In genomic region chr1:65357291-65357960, GRCh38 we compare ENCODE assay signal across 19 cellular contexts. TPM values are rescaled to one million over a fixed set of nuclear protein-coding genes. Genes with fewer than 3 reads are reported as not detected.
A peak's percentile ranks its signal among the peaks of the same experiment; 100 is the strongest.
DNase-seq lines count a peak whose midpoint lies in the region; ATAC-seq, FAIRE-seq and TF ChIP-seq lines count a peak whose summit lies in the region.
"Had no signal": no experiment of that assay in that cellular context is flagged by ENCODE, and none has a peak within 500 bp of the region (broad histone marks: within the 10 kb centered on the region; RNA-seq: fewer than 3 reads in every experiment).

No MANE protein-coding gene starts in this region.

- H3K27ac Mint-ChIP-seq in T-helper 2 cell treated with Interferon-gamma antibody and Interleukin-4, amounts not matched to agents 5 μg/mL and 100 μg/mL, for 36 hours, result no peak overlapping the region
- H3K27ac Mint-ChIP-seq: CD14-positive monocyte; CD4-positive, alpha-beta T cell; CD8-positive, alpha-beta memory T cell; HFFc6 had no signal

- H3K4me3 Mint-ChIP-seq in T-helper 2 cell treated with Interferon-gamma antibody and Interleukin-4, amounts not matched to agents 5 μg/mL and 100 μg/mL, for 36 hours, result no peak overlapping the region
- H3K4me3 Mint-ChIP-seq: CD14-positive monocyte; CD4-positive, alpha-beta T cell; CD8-positive, alpha-beta memory T cell; HFFc6 had no signal

- ATAC-seq in GM18511 (IDR thresholded peaks at IDR 0.05; ENCODE audit: unreplicated experiment), result no peak

- no peak for TF ChIP-seq CTCF in D721Med (IDR thresholded peaks at IDR 0.05; ENCODE audit: insufficient read depth, missing control alignments)

- H3K9me3 Mint-ChIP-seq in T-helper 2 cell treated with Interferon-gamma antibody and Interleukin-4, amounts not matched to agents 5 μg/mL and 100 μg/mL, for 36 hours, result no peaks in the 10 kb centered on the region
- H3K9me3 Mint-ChIP-seq: CD4-positive, alpha-beta T cell; CD8-positive, alpha-beta memory T cell; HFFc6 had no signal

- peak; percentile 16 for FAIRE-seq in D721Med (lab: Jason Lieb, UNC)
- FAIRE-seq: GM12891, GM18507, H54 had no signal

- H3K27me3 Mint-ChIP-seq in T-helper 2 cell treated with Interferon-gamma antibody and Interleukin-4, amounts not matched to agents 5 μg/mL and 100 μg/mL, for 36 hours (ENCODE audit: low read depth), result peaks cover 4% of the 10 kb centered on the region
- H3K27me3 Mint-ChIP-seq: CD8-positive, alpha-beta memory T cell had no signal

- H3K4me1 Mint-ChIP-seq in T-helper 2 cell treated with Interferon-gamma antibody and Interleukin-4, amounts not matched to agents 5 μg/mL and 100 μg/mL, for 36 hours (ENCODE audit: low read depth), result no peaks in the 10 kb centered on the region
- H3K4me1 Mint-ChIP-seq: CD14-positive monocyte; CD8-positive, alpha-beta memory T cell had no signal

- H3K36me3 Mint-ChIP-seq in T-helper 2 cell treated with Interferon-gamma antibody and Interleukin-4, amounts not matched to agents 5 μg/mL and 100 μg/mL, for 36 hours (ENCODE audit: low read depth), result no peaks in the 10 kb centered on the region
- H3K36me3 Mint-ChIP-seq: CD14-positive monocyte had no signal

- DNase-seq in D721Med (ENCODE audit: insufficient read length, low spot score), result no peak
- peak; percentile 17 for DNase-seq in dermis blood vessel endothelial cell
- peak; percentile 52 for DNase-seq in myocyte (ENCODE audit: low read depth)
- DNase-seq in hepatic stellate cell (ENCODE audit: low spot score), result no peak
- DNase-seq in T-helper 2 cell treated with Interferon-gamma antibody and Interleukin-4, amounts not matched to agents 5 μg/mL and 100 μg/mL, for 36 hours (ENCODE audit: low spot score), result no peak
- DNase-seq: AML-193; BE2C; CD4-positive, alpha-beta T cell; CD8-positive, alpha-beta memory T cell; DMS53; DMS79 treated with DMSO at 0.1 percent for 48 hours; GF-D8; GOT3; HFFc6 had no signal

RNA-seq across cellular contexts. Expression of gene DNAJC6, which starts 48.1 kb away (rescaled TPM):
- total RNA-seq in dermis blood vessel endothelial cell, result 11.7 and 11.9 TPM in 2 replicates
- 3.0 and 6.6 TPM in 2 replicates for total RNA-seq in myocyte
- polyA plus RNA-seq in myocyte (2012), result 4.3 TPM
- polyA plus RNA-seq: CD14-positive monocyte had no signal

Comparison
In these comparisons a context has a peak if more than half of its experiments do, and no peak if none do; other contexts are left out.
1. DNase-seq: peak in dermis blood vessel endothelial cell (single experiment) and myocyte (single experiment); none in D721Med (single experiment), hepatic stellate cell (single experiment) and T-helper 2 cell treated with Interferon-gamma antibody and Interleukin-4, amounts not matched to agents 5 μg/mL and 100 μg/mL, for 36 hours (single experiment).